ENCODE assay signal across 1 cellular context in genomic region chr1:214327519-214327918, GRCh38.
TF ChIP-seq lines count a peak whose summit lies in the region.

No MANE protein-coding gene starts in this region.

TF ChIP-seq in endothelial cell of umbilical vein, 7 proteins besides CTCF, POLR2A, EP300 and RAD21 (continued from another document):
- TF ChIP-seq POLR2AphosphoS5 (IDR thresholded peaks at IDR 0.05; ENCODE audit: insufficient read depth, low read depth, low read length): no peak
- no peak for TF ChIP-seq MYC (IDR thresholded peaks at IDR 0.05; ENCODE audit: low read depth, low read length)
